35 cellular contexts compared by ENCODE assay signal in the genomic region with DNA sequence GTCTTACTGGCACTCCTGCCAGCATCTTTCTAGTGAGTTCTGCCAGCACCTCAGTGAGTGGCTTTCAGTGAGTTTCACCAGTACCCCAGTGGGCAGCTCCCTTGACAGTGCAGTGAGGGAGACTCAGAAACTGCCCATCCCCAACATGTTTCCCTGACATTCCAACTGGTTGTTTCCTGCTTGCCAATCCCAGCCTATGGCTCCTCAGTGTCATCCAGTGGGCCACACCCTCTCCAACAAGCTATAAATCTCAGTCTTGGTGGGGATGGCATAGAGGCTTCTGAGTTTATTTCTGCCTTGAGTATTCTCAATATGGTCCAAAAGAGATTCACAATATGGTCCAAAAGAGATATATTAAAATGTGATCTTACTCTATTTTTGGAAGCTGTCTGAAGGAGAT.
"Had no signal": no experiment of that assay in that cellular context is flagged by ENCODE, and none has a peak within 500 bp of the region (broad histone marks: within the 10 kb centered on the region; RNA-seq: fewer than 3 reads in every experiment).

No MANE protein-coding gene starts in this region.

- H3K36me3 ChIP-seq: MG63 had no signal

- H3K4me3 ChIP-seq: MG63 had no signal

- H3K4me2 ChIP-seq: KMS-11 had no signal

- DNase-seq: Karpas-422, Kasumi-1, MG63, MM.1S, MV-4-11, NCI-H1048, NCI-H1092, NCI-H1092 treated with DMSO at 0.1 percent for 48 hours, NCI-H1105, NCI-H1105 treated with DMSO at 0.1 percent for 48 hours, NCI-H1417, NCI-H1417 treated with DMSO at 0.1 percent for 48 hours, NCI-H1436, NCI-H1436 treated with DMSO at 0.1 percent for 48 hours, NCI-H146, NCI-H1694, NCI-H1694 treated with DMSO at 0.1 percent for 48 hours, NCI-H187, NCI-H187 treated with DMSO at 0.1 percent for 48 hours, NCI-H1930, NCI-H2029, NCI-H2029 treated with DMSO at 0.1 percent for 48 hours, NCI-H2081, NCI-H2081 treated with DMSO at 0.1 percent for 48 hours, NCI-H2171, NCI-H2171 treated with DMSO at 0.1 percent for 48 hours, NCI-H2227 treated with DMSO at 0.1 percent for 48 hours, NCI-H226, NCI-H345, NCI-H446, NCI-H446 treated with DMSO at 0.1 percent for 48 hours, NCI-H510A, NCI-H510A treated with DMSO at 0.1 percent for 48 hours, NCI-H524 had no signal

- H3K9me3 ChIP-seq: MG63 had no signal

- H3K27ac ChIP-seq: KMS-11 had no signal

- H3K9ac ChIP-seq: KMS-11 had no signal

- H3K27me3 ChIP-seq: MG63 had no signal
